In genomic region chr11:66311965-66312548, GRCh38 we compare ENCODE assay signal across 1 cellular context.
TF ChIP-seq lines count a peak whose summit lies in the region.

No MANE protein-coding gene starts in this region.

TF ChIP-seq in K562, 482 proteins besides CTCF, POLR2A, EP300 and RAD21 (continued from another document and continues in another):
- no peak for TF ChIP-seq ZNF699 (CRISPR knock-in tag; IDR thresholded peaks at IDR 0.05; ENCODE audit: insufficient replicate concordance)
- TF ChIP-seq ZNF24 (IDR thresholded peaks at IDR 0.05), result no peak
- peak; percentile 81 for TF ChIP-seq DPF2 (IDR thresholded peaks at IDR 0.05)
- peak; percentile 90; the same call in 1 of the 2 replicates for TF ChIP-seq LARP7 (IDR thresholded peaks at IDR 0.05)
- TF ChIP-seq BRF1 (IDR thresholded peaks at IDR 0.05; ENCODE audit: borderline replicate concordance, extremely low read depth, insufficient read length), result no peak
- peak; percentile 40 for TF ChIP-seq NR2C2 (CRISPR knock-in tag; IDR thresholded peaks at IDR 0.05)
- no peak for TF ChIP-seq NR2C2 (tag; IDR thresholded peaks at IDR 0.05)
- TF ChIP-seq EZH2 (IDR thresholded peaks at IDR 0.05; ENCODE audit: borderline replicate concordance, low read depth, low read length), result no peak
- no peak for TF ChIP-seq SAFB2 (IDR thresholded peaks at IDR 0.05; ENCODE audit: borderline replicate concordance, low read depth, low read length, severe bottlenecking)
- TF ChIP-seq, protein P1, sequence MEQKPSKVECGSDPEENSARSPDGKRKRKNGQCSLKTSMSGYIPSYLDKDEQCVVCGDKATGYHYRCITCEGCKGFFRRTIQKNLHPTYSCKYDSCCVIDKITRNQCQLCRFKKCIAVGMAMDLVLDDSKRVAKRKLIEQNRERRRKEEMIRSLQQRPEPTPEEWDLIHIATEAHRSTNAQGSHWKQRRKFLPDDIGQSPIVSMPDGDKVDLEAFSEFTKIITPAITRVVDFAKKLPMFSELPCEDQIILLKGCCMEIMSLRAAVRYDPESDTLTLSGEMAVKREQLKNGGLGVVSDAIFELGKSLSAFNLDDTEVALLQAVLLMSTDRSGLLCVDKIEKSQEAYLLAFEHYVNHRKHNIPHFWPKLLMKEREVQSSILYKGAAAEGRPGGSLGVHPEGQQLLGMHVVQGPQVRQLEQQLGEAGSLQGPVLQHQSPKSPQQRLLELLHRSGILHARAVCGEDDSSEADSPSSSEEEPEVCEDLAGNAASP (IDR thresholded peaks at IDR 0.05), result no peak
- TF ChIP-seq MCM7 (IDR thresholded peaks at IDR 0.05), result no peak
- TF ChIP-seq ZNF239 (CRISPR knock-in tag; IDR thresholded peaks at IDR 0.05), result no peak
- TF ChIP-seq ZNF407 (IDR thresholded peaks at IDR 0.05; ENCODE audit: low read depth), result no peak; the same call in 1 of the 2 replicates
- no peak for TF ChIP-seq FOXK1 (CRISPR knock-in tag; IDR thresholded peaks at IDR 0.05; ENCODE audit: borderline replicate concordance)
- peak; percentile 87 for TF ChIP-seq XRCC5 (IDR thresholded peaks at IDR 0.05; ENCODE audit: low read depth, low read length)
- no peak for TF ChIP-seq FOXJ3 (CRISPR knock-in tag; IDR thresholded peaks at IDR 0.05)
- TF ChIP-seq CHCHD3 (CRISPR knock-in tag; IDR thresholded peaks at IDR 0.05), result no peak
- TF ChIP-seq, protein P2, sequence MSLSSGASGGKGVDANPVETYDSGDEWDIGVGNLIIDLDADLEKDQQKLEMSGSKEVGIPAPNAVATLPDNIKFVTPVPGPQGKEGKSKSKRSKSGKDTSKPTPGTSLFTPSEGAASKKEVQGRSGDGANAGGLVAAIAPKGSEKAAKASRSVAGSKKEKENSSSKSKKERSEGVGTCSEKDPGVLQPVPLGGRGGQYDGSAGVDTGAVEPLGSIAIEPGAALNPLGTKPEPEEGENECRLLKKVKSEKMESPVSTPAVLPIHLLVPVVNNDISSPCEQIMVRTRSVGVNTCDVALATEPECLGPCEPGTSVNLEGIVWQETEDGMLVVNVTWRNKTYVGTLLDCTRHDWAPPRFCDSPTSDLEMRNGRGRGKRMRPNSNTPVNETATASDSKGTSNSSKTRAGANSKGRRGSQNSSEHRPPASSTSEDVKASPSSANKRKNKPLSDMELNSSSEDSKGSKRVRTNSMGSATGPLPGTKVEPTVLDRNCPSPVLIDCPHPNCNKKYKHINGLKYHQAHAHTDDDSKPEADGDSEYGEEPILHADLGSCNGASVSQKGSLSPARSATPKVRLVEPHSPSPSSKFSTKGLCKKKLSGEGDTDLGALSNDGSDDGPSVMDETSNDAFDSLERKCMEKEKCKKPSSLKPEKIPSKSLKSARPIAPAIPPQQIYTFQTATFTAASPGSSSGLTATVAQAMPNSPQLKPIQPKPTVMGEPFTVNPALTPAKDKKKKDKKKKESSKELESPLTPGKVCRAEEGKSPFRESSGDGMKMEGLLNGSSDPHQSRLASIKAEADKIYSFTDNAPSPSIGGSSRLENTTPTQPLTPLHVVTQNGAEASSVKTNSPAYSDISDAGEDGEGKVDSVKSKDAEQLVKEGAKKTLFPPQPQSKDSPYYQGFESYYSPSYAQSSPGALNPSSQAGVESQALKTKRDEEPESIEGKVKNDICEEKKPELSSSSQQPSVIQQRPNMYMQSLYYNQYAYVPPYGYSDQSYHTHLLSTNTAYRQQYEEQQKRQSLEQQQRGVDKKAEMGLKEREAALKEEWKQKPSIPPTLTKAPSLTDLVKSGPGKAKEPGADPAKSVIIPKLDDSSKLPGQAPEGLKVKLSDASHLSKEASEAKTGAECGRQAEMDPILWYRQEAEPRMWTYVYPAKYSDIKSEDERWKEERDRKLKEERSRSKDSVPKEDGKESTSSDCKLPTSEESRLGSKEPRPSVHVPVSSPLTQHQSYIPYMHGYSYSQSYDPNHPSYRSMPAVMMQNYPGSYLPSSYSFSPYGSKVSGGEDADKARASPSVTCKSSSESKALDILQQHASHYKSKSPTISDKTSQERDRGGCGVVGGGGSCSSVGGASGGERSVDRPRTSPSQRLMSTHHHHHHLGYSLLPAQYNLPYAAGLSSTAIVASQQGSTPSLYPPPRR (CRISPR knock-in tag; IDR thresholded peaks at IDR 0.05; ENCODE audit: borderline replicate concordance), result no peak
- no peak for TF ChIP-seq SREBF1 (IDR thresholded peaks at IDR 0.05; ENCODE audit: borderline replicate concordance, low read depth, low read length)
- TF ChIP-seq BACH1 (tag; IDR thresholded peaks at IDR 0.05), result no peak
- no peak for TF ChIP-seq CUX1 (CRISPR knock-in tag; IDR thresholded peaks at IDR 0.05)
- no peak for TF ChIP-seq ZBED1 (IDR thresholded peaks at IDR 0.05)
- no peak for TF ChIP-seq ZNF280B (CRISPR knock-in tag; IDR thresholded peaks at IDR 0.05)
- TF ChIP-seq, protein P3, sequence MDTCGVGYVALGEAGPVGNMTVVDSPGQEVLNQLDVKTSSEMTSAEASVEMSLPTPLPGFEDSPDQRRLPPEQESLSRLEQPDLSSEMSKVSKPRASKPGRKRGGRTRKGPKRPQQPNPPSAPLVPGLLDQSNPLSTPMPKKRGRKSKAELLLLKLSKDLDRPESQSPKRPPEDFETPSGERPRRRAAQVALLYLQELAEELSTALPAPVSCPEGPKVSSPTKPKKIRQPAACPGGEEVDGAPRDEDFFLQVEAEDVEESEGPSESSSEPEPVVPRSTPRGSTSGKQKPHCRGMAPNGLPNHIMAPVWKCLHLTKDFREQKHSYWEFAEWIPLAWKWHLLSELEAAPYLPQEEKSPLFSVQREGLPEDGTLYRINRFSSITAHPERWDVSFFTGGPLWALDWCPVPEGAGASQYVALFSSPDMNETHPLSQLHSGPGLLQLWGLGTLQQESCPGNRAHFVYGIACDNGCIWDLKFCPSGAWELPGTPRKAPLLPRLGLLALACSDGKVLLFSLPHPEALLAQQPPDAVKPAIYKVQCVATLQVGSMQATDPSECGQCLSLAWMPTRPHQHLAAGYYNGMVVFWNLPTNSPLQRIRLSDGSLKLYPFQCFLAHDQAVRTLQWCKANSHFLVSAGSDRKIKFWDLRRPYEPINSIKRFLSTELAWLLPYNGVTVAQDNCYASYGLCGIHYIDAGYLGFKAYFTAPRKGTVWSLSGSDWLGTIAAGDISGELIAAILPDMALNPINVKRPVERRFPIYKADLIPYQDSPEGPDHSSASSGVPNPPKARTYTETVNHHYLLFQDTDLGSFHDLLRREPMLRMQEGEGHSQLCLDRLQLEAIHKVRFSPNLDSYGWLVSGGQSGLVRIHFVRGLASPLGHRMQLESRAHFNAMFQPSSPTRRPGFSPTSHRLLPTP (IDR thresholded peaks at IDR 0.05; ENCODE audit: borderline replicate concordance, extremely low read depth, insufficient read length), result no peak
- no peak for TF ChIP-seq ZNF436 (CRISPR knock-in tag; IDR thresholded peaks at IDR 0.05)
- TF ChIP-seq GTF2B (IDR thresholded peaks at IDR 0.05; ENCODE audit: extremely low read depth, insufficient read length), result no peak
- TF ChIP-seq ARHGAP35 (IDR thresholded peaks at IDR 0.05; ENCODE audit: partially characterized antibody), result no peak
- no peak for TF ChIP-seq ZNF707 (CRISPR knock-in tag; conservative IDR thresholded peaks at IDR 0.05)
- TF ChIP-seq BMI1 (IDR thresholded peaks at IDR 0.05; ENCODE audit: low read length), result no peak
- TF ChIP-seq ZNF583 (CRISPR knock-in tag; IDR thresholded peaks at IDR 0.05), result no peak
